In genomic region chr11:79708319-79708928, GRCh38 we compare ENCODE assay signal across 8 cellular contexts.
DNase-seq lines count a peak whose midpoint lies in the region; ATAC-seq, FAIRE-seq and TF ChIP-seq lines count a peak whose summit lies in the region.

No MANE protein-coding gene starts in this region.

- 56 to 63% methylated on average over 10 of the region's 10 CpGs for WGBS in esophagus squamous epithelium, 2 donors

- H3K4me1 ChIP-seq in esophagus squamous epithelium, result no peaks in the 10 kb centered on the region

- intact Hi-C loops in esophagus squamous epithelium (cut with DNase I), result no loop called here

- DNase-seq in AML-193 (lab: John Stamatoyannopoulos, UW) (peak; percentile 39 to 47), HL-60 (ENCODE audit: low read depth in 1 of 2, low spot score in 1 of 2) (peak; percentile 5 to 22), NOMO-1 treated with dmso at 0.1 percent for 144 hours (lab: John Stamatoyannopoulos, UW; ENCODE audit: unreplicated experiment) (peak; percentile 20), esophagus squamous epithelium (lab: John Stamatoyannopoulos, UW) (no peak), urothelium cell line (ENCODE audit: low spot score) (peak; percentile 61), GDM1 (lab: John Stamatoyannopoulos, UW) (no peak)
- DNase-seq in stimulated activated CD4-positive, alpha-beta T cell treated with anti-CD3 and anti-CD28 coated beads, Interleukin-4, amount 100 ng/mL, for 1 hour, result no peak

- ATAC-seq in GM18909 (IDR thresholded peaks at IDR 0.05; ENCODE audit: poor library complexity, unreplicated experiment), result peak; percentile 62

- peaks cover 0 to 13% (median 3%) of the 10 kb centered on the region in 3 donors for H3K9me3 ChIP-seq in esophagus squamous epithelium

- FAIRE-seq in urothelium cell line (lab: Jason Lieb, UNC), result peak; percentile 58

- TF ChIP-seq CTCF in HL-60 (IDR thresholded peaks at IDR 0.05; ENCODE audit: insufficient read depth, low read length), result peak; percentile 21
- peak in 5 of 6 experiments; percentile 19 to 61 (median 25) for TF ChIP-seq CTCF in esophagus squamous epithelium (IDR thresholded peaks at IDR 0.05)

- no peaks in the 10 kb centered on the region for H3K36me3 ChIP-seq in esophagus squamous epithelium

- H3K27ac ChIP-seq in HL-60 (replicated peaks) (no peak overlapping the region), esophagus squamous epithelium (no peak overlapping the region)

- H3K27me3 ChIP-seq in HL-60 (ENCODE audit: insufficient read depth, poor library complexity, severe bottlenecking) (no peaks in the 10 kb centered on the region), esophagus squamous epithelium (no peaks in the 10 kb centered on the region)

- no peak overlapping the region for H3K4me3 ChIP-seq in HL-60 (replicated peaks; ENCODE audit: insufficient read depth, low read length)
- H3K4me3 ChIP-seq in esophagus squamous epithelium, result no peak overlapping the region

- TF ChIP-seq POLR2A in esophagus squamous epithelium (IDR thresholded peaks at IDR 0.05), result no peak

Comparison
In these comparisons a context has a peak if more than half of its experiments do, and no peak if none do; other contexts are left out.
1. DNase-seq: peak in AML-193 (2 of 2), HL-60 (2 of 2), NOMO-1 treated with dmso at 0.1 percent for 144 hours (single experiment) and urothelium cell line (single experiment); none in esophagus squamous epithelium (single experiment), GDM1 (single experiment) and stimulated activated CD4-positive, alpha-beta T cell treated with anti-CD3 and anti-CD28 coated beads, Interleukin-4, amount 100 ng/mL, for 1 hour (single experiment).